Comparison of ENCODE assay signal across 21 cellular contexts in the genomic region with DNA sequence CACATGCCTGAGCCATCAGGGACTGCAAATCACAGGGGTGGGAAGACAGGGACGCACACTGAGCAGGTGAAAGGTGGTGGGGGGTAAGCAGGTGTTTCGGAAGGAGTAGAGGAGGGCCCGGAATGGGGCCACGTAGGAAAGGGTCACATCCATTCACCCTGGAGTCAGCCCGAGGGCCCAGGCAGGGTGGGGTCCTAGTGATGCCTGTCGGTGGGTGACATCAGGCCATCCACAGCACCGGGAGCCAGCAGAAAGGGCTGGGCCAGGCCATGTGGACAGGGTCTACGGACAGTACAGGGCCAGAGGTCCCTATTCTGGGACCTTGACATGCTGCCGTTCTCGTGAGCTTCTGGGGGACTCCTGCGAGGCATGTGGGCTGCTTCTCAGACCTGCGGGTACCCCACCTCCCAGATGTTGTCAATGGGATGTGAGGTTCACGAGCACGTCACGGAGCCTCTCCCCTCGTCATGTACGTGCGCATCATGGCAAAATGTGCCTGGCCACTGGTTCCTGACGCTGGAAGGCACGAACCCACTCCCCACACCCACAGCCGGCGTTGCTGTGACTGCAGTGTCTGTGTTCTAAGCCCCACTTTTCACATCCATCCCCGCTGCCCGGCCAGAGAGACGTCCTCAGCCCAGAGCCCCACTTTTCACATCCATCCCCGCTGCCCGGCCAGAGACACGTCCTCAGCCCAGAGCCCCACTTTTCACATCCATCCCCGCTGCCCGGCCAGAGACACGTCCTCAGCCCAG.
DNase-seq lines count a peak whose midpoint lies in the region; ATAC-seq, FAIRE-seq and TF ChIP-seq lines count a peak whose summit lies in the region.
"Had no signal": no experiment of that assay in that cellular context is flagged by ENCODE, and none has a peak within 500 bp of the region (broad histone marks: within the 10 kb centered on the region; RNA-seq: fewer than 3 reads in every experiment).

No MANE protein-coding gene starts in this region.

- DNase-seq in A549 (ENCODE audit: low read depth in 1 of 2, low spot score in 1 of 2) (no peak), lower lobe of right lung (peak; percentile 35), osteoblast (ENCODE audit: insufficient read length, low spot score, missing footprints) (peak; percentile 58), type B pancreatic cell (ENCODE audit: extremely low spot score, unreplicated experiment) (no peak)
- no peak for DNase-seq in activated CD4-positive, alpha-beta T cell treated with anti-CD3 and anti-CD28 coated beads, Interleukin-2, amount 10 ng/mL, durations not matched to agents 7 days and 5 days
- no peak for DNase-seq in stimulated activated naive B cell treated with anti-CD40 and anti-IgM and Interleukin-4, amounts not matched to agents 10 μg/mL and 1 μg/mL and 100 μg/mL, for 72 hours
- DNase-seq: Calu3; CD8-positive, alpha-beta memory T cell; DMS79 treated with DMSO at 0.1 percent for 48 hours; NCI-H1092; NCI-H1417 treated with DMSO at 0.1 percent for 48 hours; NCI-H1694 treated with DMSO at 0.1 percent for 48 hours; NCI-H2227 treated with DMSO at 0.1 percent for 48 hours; NCI-H526 treated with DMSO at 0.1 percent for 48 hours; RPMI8226; SHP77 treated with DMSO at 0.1 percent for 48 hours had no signal

- TF ChIP-seq CTCF in A549 (IDR thresholded peaks at IDR 0.05) = no peak
- TF ChIP-seq CTCF in lower lobe of right lung (IDR thresholded peaks at IDR 0.05) = no peak
- TF ChIP-seq CTCF in osteoblast (IDR thresholded peaks at IDR 0.05; ENCODE audit: extremely low read depth, low read depth, low read length) = no peak
- TF ChIP-seq CTCF in type B pancreatic cell (conservative IDR thresholded peaks at IDR 0.05) = no peak

- H3K4me1 ChIP-seq in A549 (peaks cover 47% of the 10 kb centered on the region), lower lobe of right lung (peaks cover 24% of the 10 kb centered on the region), osteoblast (ENCODE audit: insufficient read depth, low read length) (peaks cover 19% of the 10 kb centered on the region)
- H3K4me1 ChIP-seq in BLaER1 treated with 17β-estradiol and CSF1 and Interleukin-3, amounts not matched to agents 10 nM and 100 nM = peaks cover 27 to 61% (median 49%) of the 10 kb centered on the region in 10 experiments

- no peaks in the 10 kb centered on the region for H3K36me3 ChIP-seq in BLaER1 treated with 17β-estradiol and CSF1 and Interleukin-3, amounts not matched to agents 10 nM and 100 nM
- peaks cover 3% of the 10 kb centered on the region for H3K36me3 ChIP-seq in lower lobe of right lung
- no peaks in the 10 kb centered on the region for H3K36me3 ChIP-seq in osteoblast (ENCODE audit: insufficient read depth, low read length)

- H3K36me3 Mint-ChIP-seq in type B pancreatic cell = no peaks in the 10 kb centered on the region
- no peaks in the 10 kb centered on the region for H3K36me3 Mint-ChIP-seq in activated CD4-positive, alpha-beta T cell treated with anti-CD3 and anti-CD28 coated beads, Interleukin-2, amount 10 ng/mL, durations not matched to agents 7 days and 5 days (ENCODE audit: low read depth)
- peaks cover 0 to 2% of the 10 kb centered on the region in 2 donors for H3K36me3 Mint-ChIP-seq in stimulated activated naive B cell treated with anti-CD40 and anti-IgM and Interleukin-4, amounts not matched to agents 10 μg/mL and 1 μg/mL and 100 μg/mL, for 72 hours
- H3K36me3 Mint-ChIP-seq: CD14-positive monocyte had no signal

- H3K9me3 ChIP-seq in A549 = no peaks in the 10 kb centered on the region
- no peaks in the 10 kb centered on the region for H3K9me3 ChIP-seq in BLaER1 treated with 17β-estradiol and CSF1 and Interleukin-3, amounts not matched to agents 10 nM and 100 nM (replicated peaks in 1 of 11)
- no peaks in the 10 kb centered on the region for H3K9me3 ChIP-seq in lower lobe of right lung
- no peaks in the 10 kb centered on the region for H3K9me3 ChIP-seq in osteoblast (ENCODE audit: low read depth, low read length)

- no peak overlapping the region for H3K4me3 ChIP-seq in A549
- no peak overlapping the region for H3K4me3 ChIP-seq in BLaER1 treated with 17β-estradiol and CSF1 and Interleukin-3, amounts not matched to agents 10 nM and 100 nM
- no peak overlapping the region for H3K4me3 ChIP-seq in lower lobe of right lung
- no peak overlapping the region for H3K4me3 ChIP-seq in osteoblast (ENCODE audit: insufficient read depth, low read length)

- H2AFZ ChIP-seq in osteoblast (ENCODE audit: low read length) = no peak overlapping the region

- ATAC-seq in A549 (no peak), lower lobe of right lung (no peak)
- ATAC-seq in stimulated activated naive B cell treated with anti-CD40 and anti-IgM and Interleukin-4, amounts not matched to agents 10 μg/mL and 1 μg/mL and 100 μg/mL, for 72 hours (replicated peaks) = no peak

- no peak for FAIRE-seq in A549 (lab: Jason Lieb, UNC)
- FAIRE-seq: GM12892, GM19239, H54 had no signal

- peaks cover 16% of the 10 kb centered on the region for H3K4me1 Mint-ChIP-seq in type B pancreatic cell (ENCODE audit: unreplicated experiment)
- peaks cover 12% of the 10 kb centered on the region for H3K4me1 Mint-ChIP-seq in activated CD4-positive, alpha-beta T cell treated with anti-CD3 and anti-CD28 coated beads, Interleukin-2, amount 10 ng/mL, durations not matched to agents 7 days and 5 days
- peaks cover 9 to 13% of the 10 kb centered on the region in 2 donors for H3K4me1 Mint-ChIP-seq in stimulated activated naive B cell treated with anti-CD40 and anti-IgM and Interleukin-4, amounts not matched to agents 10 μg/mL and 1 μg/mL and 100 μg/mL, for 72 hours

- H3K9ac ChIP-seq in BLaER1 treated with 17β-estradiol and CSF1 and Interleukin-3, amounts not matched to agents 10 nM and 100 nM = no peak overlapping the region; a peak in 1 of 22 replicates

- no peaks in the 10 kb centered on the region for H3K79me2 ChIP-seq in osteoblast (ENCODE audit: insufficient read depth, low read length)

- H3K4me2 ChIP-seq in A549 (no peak overlapping the region; the same call in 2 of the 3 replicates), osteoblast (ENCODE audit: insufficient read depth, low read length) (no peak overlapping the region)
- peak overlapping the region in 10 of 11 experiments; percentile 5 to 88 (median 72); a peak in 17 of 22 replicates for H3K4me2 ChIP-seq in BLaER1 treated with 17β-estradiol and CSF1 and Interleukin-3, amounts not matched to agents 10 nM and 100 nM

- peaks cover 0 to 14% (median 0%) of the 10 kb centered on the region in 11 experiments; a peak in 5 of 22 replicates for H4K20me1 ChIP-seq in BLaER1 treated with 17β-estradiol and CSF1 and Interleukin-3, amounts not matched to agents 10 nM and 100 nM
- H4K20me1 ChIP-seq in osteoblast (ENCODE audit: insufficient read depth, low read length) = no peaks in the 10 kb centered on the region

- peaks cover 5% of the 10 kb centered on the region for H3K27me3 Mint-ChIP-seq in type B pancreatic cell
- no peaks in the 10 kb centered on the region for H3K27me3 Mint-ChIP-seq in activated CD4-positive, alpha-beta T cell treated with anti-CD3 and anti-CD28 coated beads, Interleukin-2, amount 10 ng/mL, durations not matched to agents 7 days and 5 days
- peaks cover 21 to 33% of the 10 kb centered on the region in 2 donors for H3K27me3 Mint-ChIP-seq in stimulated activated naive B cell treated with anti-CD40 and anti-IgM and Interleukin-4, amounts not matched to agents 10 μg/mL and 1 μg/mL and 100 μg/mL, for 72 hours

- TF ChIP-seq RAD21 in A549 (conservative IDR thresholded peaks at IDR 0.05 in 1 of 2, IDR thresholded peaks at IDR 0.05 in 1 of 2) = no peak

- no peaks in the 10 kb centered on the region for H3K9me3 Mint-ChIP-seq in type B pancreatic cell
- peaks cover 3% of the 10 kb centered on the region for H3K9me3 Mint-ChIP-seq in activated CD4-positive, alpha-beta T cell treated with anti-CD3 and anti-CD28 coated beads, Interleukin-2, amount 10 ng/mL, durations not matched to agents 7 days and 5 days
- peaks cover 4 to 5% of the 10 kb centered on the region in 2 donors for H3K9me3 Mint-ChIP-seq in stimulated activated naive B cell treated with anti-CD40 and anti-IgM and Interleukin-4, amounts not matched to agents 10 μg/mL and 1 μg/mL and 100 μg/mL, for 72 hours

- no peak overlapping the region for H3K27ac Mint-ChIP-seq in type B pancreatic cell
- H3K27ac Mint-ChIP-seq in activated CD4-positive, alpha-beta T cell treated with anti-CD3 and anti-CD28 coated beads, Interleukin-2, amount 10 ng/mL, durations not matched to agents 7 days and 5 days = no peak overlapping the region
- H3K27ac Mint-ChIP-seq in stimulated activated naive B cell treated with anti-CD40 and anti-IgM and Interleukin-4, amounts not matched to agents 10 μg/mL and 1 μg/mL and 100 μg/mL, for 72 hours = no peak overlapping the region

- TF ChIP-seq POLR2A in A549 (IDR thresholded peaks at IDR 0.05; ENCODE audit: low read length) = no peak

- H3K4me3 Mint-ChIP-seq in type B pancreatic cell = no peak overlapping the region
- no peak overlapping the region for H3K4me3 Mint-ChIP-seq in activated CD4-positive, alpha-beta T cell treated with anti-CD3 and anti-CD28 coated beads, Interleukin-2, amount 10 ng/mL, durations not matched to agents 7 days and 5 days
- H3K4me3 Mint-ChIP-seq in stimulated activated naive B cell treated with anti-CD40 and anti-IgM and Interleukin-4, amounts not matched to agents 10 μg/mL and 1 μg/mL and 100 μg/mL, for 72 hours = no peak overlapping the region
- H3K4me3 Mint-ChIP-seq: CD14-positive monocyte had no signal

- POLR2A ChIA-PET in A549 (lab: Yijun Ruan, JAX) = no interaction called here
- POLR2A ChIA-PET in activated CD4-positive, alpha-beta T cell treated with anti-CD3 and anti-CD28 coated beads, Interleukin-2, amount 10 ng/mL, durations not matched to agents 7 days and 5 days (lab: Charles Lee) = no interaction called here

- no peak for TF ChIP-seq EP300 in A549 (IDR thresholded peaks at IDR 0.05)

- WGBS in A549 (ENCODE audit: missing lambda C conversion rate) = 96% methylated on average over 21 of the region's 31 CpGs

- peak overlapping the region; percentile 81 to 93 for H3K27ac ChIP-seq in A549
- H3K27ac ChIP-seq in BLaER1 treated with 17β-estradiol and CSF1 and Interleukin-3, amounts not matched to agents 10 nM and 100 nM = no peak overlapping the region
- H3K27ac ChIP-seq in lower lobe of right lung = no peak overlapping the region
- no peak overlapping the region for H3K27ac ChIP-seq in osteoblast (ENCODE audit: low read depth, low read length)

- H3K27me3 ChIP-seq in BLaER1 treated with 17β-estradiol and CSF1 and Interleukin-3, amounts not matched to agents 10 nM and 100 nM = peaks cover 0 to 21% (median 12%) of the 10 kb centered on the region in 11 experiments; a peak in 12 of 22 replicates
- H3K27me3 ChIP-seq in lower lobe of right lung (ENCODE audit: low read depth) (no peaks in the 10 kb centered on the region), osteoblast (ENCODE audit: insufficient read depth, low read length) (no peaks in the 10 kb centered on the region)

- intact Hi-C loops in lower lobe of right lung (cut with DNase I) = no loop called here

- CTCF ChIA-PET in A549 (lab: Yijun Ruan, JAX) = interaction anchor here (1.0 kb wide), 1 partner anchor 58 kb away, joined by 3 read pairs; no protein-coding TSS in a partner anchor
- CTCF ChIA-PET in activated CD4-positive, alpha-beta T cell treated with anti-CD3 and anti-CD28 coated beads, Interleukin-2, amount 10 ng/mL, durations not matched to agents 7 days and 5 days (lab: Charles Lee) = no interaction called here

TF ChIP-seq in A549, 52 proteins besides CTCF, POLR2A, EP300 and RAD21 (continues in another document):
- no peak for TF ChIP-seq ZFP36 (IDR thresholded peaks at IDR 0.05; ENCODE audit: borderline replicate concordance, partially characterized antibody)

Comparison
In these comparisons a context has a peak if more than half of its experiments do, and no peak if none do; other contexts are left out.
1. DNase-seq: peak in lower lobe of right lung (single experiment) and osteoblast (single experiment); none in A549 (0 of 2), type B pancreatic cell (single experiment), activated CD4-positive, alpha-beta T cell treated with anti-CD3 and anti-CD28 coated beads, Interleukin-2, amount 10 ng/mL, durations not matched to agents 7 days and 5 days (single experiment) and stimulated activated naive B cell treated with anti-CD40 and anti-IgM and Interleukin-4, amounts not matched to agents 10 μg/mL and 1 μg/mL and 100 μg/mL, for 72 hours (single experiment).
2. H3K27ac ChIP-seq: peak in A549 (2 of 2); none in BLaER1 treated with 17β-estradiol and CSF1 and Interleukin-3, amounts not matched to agents 10 nM and 100 nM (0 of 11), lower lobe of right lung (single experiment) and osteoblast (single experiment).
3. H3K4me2 ChIP-seq: peak in BLaER1 treated with 17β-estradiol and CSF1 and Interleukin-3, amounts not matched to agents 10 nM and 100 nM (10 of 11); none in A549 (single experiment) and osteoblast (single experiment).